In the genomic region with DNA sequence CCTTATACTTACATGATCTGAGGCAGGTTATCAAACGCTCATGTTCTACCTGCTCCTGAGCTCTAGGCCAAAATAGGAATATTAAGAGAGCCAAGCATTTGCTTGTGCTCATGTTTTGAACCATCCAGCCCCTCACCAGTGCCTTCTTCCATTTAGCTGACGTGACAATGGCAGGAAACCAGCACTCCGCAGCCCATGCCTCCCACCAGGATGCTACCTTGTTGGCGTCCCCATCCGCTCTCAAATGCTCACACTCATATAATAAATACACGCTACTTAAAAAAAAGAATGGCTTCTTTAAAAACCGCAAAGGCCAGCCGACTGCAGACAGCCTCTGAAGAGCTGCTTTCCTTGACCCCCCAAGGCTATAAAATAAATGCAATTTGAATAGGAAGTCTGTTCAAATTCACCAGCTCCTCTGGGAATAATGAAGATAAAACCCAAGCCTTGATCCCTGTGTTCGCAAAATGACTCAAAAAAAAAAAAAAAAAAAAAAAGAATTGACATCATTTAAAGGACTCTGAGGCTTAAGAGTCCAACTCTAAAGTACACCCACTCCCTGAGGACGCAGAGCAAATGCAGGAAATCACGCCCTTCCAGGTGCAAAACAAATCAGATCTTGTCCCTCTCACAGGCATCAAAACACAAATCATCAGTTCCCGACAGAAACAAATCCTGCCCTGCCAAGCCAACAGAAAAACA, we compare ENCODE assay signal across 2 cellular contexts.
TF ChIP-seq lines count a peak whose summit lies in the region.

No MANE protein-coding gene starts in this region.

TF ChIP-seq in GM23338, 12 proteins besides CTCF, POLR2A, EP300 and RAD21:
- TF ChIP-seq JUNB (IDR thresholded peaks at IDR 0.05; ENCODE audit: unreplicated experiment) (no peak), ZNF114 (CRISPR knock-in tag; IDR thresholded peaks at IDR 0.05) (no peak), NANOG (IDR thresholded peaks at IDR 0.05; ENCODE audit: borderline replicate concordance) (no peak)
- TF ChIP-seq, protein P1, sequence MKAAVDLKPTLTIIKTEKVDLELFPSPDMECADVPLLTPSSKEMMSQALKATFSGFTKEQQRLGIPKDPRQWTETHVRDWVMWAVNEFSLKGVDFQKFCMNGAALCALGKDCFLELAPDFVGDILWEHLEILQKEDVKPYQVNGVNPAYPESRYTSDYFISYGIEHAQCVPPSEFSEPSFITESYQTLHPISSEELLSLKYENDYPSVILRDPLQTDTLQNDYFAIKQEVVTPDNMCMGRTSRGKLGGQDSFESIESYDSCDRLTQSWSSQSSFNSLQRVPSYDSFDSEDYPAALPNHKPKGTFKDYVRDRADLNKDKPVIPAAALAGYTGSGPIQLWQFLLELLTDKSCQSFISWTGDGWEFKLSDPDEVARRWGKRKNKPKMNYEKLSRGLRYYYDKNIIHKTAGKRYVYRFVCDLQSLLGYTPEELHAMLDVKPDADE (IDR thresholded peaks at IDR 0.05), result no peak
TF ChIP-seq in GM23338: peak in this region for 0.

TF ChIP-seq in K562, 482 proteins besides CTCF, POLR2A, EP300 and RAD21:
- no peak for TF ChIP-seq RHOXF2B (CRISPR knock-in tag; conservative IDR thresholded peaks at IDR 0.05)
- TF ChIP-seq, protein P2, sequence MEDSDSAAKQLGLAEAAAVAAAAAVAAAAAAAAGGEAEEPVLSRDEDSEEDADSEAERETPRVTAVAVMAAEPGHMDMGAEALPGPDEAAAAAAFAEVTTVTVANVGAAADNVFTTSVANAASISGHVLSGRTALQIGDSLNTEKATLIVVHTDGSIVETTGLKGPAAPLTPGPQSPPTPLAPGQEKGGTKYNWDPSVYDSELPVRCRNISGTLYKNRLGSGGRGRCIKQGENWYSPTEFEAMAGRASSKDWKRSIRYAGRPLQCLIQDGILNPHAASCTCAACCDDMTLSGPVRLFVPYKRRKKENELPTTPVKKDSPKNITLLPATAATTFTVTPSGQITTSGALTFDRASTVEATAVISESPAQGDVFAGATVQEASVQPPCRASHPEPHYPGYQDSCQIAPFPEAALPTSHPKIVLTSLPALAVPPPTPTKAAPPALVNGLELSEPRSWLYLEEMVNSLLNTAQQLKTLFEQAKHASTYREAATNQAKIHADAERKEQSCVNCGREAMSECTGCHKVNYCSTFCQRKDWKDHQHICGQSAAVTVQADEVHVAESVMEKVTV (CRISPR knock-in tag; IDR thresholded peaks at IDR 0.05), result no peak
- no peak for TF ChIP-seq TBL1XR1 (IDR thresholded peaks at IDR 0.05; ENCODE audit: low read length in 2 of 2)
- TF ChIP-seq, protein P3, sequence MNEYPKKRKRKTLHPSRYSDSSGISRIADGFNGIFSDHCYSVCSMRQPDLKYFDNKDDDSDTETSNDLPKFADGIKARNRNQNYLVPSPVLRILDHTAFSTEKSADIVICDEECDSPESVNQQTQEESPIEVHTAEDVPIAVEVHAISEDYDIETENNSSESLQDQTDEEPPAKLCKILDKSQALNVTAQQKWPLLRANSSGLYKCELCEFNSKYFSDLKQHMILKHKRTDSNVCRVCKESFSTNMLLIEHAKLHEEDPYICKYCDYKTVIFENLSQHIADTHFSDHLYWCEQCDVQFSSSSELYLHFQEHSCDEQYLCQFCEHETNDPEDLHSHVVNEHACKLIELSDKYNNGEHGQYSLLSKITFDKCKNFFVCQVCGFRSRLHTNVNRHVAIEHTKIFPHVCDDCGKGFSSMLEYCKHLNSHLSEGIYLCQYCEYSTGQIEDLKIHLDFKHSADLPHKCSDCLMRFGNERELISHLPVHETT (CRISPR knock-in tag; conservative IDR thresholded peaks at IDR 0.05 in 1 of 2, IDR thresholded peaks at IDR 0.05 in 1 of 2), result no peak
- TF ChIP-seq, protein P4, sequence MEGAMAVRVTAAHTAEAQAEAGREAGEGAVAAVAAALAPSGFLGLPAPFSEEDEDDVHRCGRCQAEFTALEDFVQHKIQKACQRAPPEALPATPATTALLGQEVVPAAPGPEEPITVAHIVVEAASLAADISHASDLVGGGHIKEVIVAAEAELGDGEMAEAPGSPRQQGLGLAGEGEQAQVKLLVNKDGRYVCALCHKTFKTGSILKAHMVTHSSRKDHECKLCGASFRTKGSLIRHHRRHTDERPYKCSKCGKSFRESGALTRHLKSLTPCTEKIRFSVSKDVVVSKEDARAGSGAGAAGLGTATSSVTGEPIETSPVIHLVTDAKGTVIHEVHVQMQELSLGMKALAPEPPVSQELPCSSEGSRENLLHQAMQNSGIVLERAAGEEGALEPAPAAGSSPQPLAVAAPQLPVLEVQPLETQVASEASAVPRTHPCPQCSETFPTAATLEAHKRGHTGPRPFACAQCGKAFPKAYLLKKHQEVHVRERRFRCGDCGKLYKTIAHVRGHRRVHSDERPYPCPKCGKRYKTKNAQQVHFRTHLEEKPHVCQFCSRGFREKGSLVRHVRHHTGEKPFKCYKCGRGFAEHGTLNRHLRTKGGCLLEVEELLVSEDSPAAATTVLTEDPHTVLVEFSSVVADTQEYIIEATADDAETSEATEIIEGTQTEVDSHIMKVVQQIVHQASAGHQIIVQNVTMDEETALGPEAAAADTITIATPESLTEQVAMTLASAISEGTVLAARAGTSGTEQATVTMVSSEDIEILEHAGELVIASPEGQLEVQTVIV (CRISPR knock-in tag; IDR thresholded peaks at IDR 0.05; ENCODE audit: borderline replicate concordance), result no peak
- no peak for TF ChIP-seq GATAD2B (IDR thresholded peaks at IDR 0.05; ENCODE audit: borderline replicate concordance)
- no peak for TF ChIP-seq SPI1 (IDR thresholded peaks at IDR 0.05; ENCODE audit: borderline replicate concordance, low read depth, low read length)
